ENCODE assay signal across 17 cellular contexts in genomic region chr11:86442420-86442819, GRCh38.
A peak's percentile ranks its signal among the peaks of the same experiment; 100 is the strongest.
DNase-seq lines count a peak whose midpoint lies in the region; ATAC-seq and TF ChIP-seq lines count a peak whose summit lies in the region.
"Had no signal": no experiment of that assay in that cellular context is flagged by ENCODE, and none has a peak within 500 bp of the region (broad histone marks: within the 10 kb centered on the region; RNA-seq: fewer than 3 reads in every experiment).

No MANE protein-coding gene starts in this region.

- peaks cover 60% of the 10 kb centered on the region for H3K4me1 Mint-ChIP-seq in activated naive CD8-positive, alpha-beta T cell treated with anti-CD3 and anti-CD28 coated beads for 36 hours

- no peaks in the 10 kb centered on the region for H3K4me1 ChIP-seq in gastroesophageal sphincter

- WGBS in gastroesophageal sphincter (ENCODE audit: low coverage in 1 of 2), 2 donors, result 80% methylated on average over 1 to 2 of the region's 2 CpGs

- H3K27me3 Mint-ChIP-seq in activated naive CD8-positive, alpha-beta T cell treated with anti-CD3 and anti-CD28 coated beads for 36 hours, result no peaks in the 10 kb centered on the region

- TF ChIP-seq EP300 in gastroesophageal sphincter (IDR thresholded peaks at IDR 0.05), result no peak

- peaks cover 0 to 78% of the 10 kb centered on the region in 2 donors for H3K36me3 ChIP-seq in gastroesophageal sphincter
- H3K36me3 ChIP-seq: thoracic aorta had no signal

- TF ChIP-seq POLR2A in gastroesophageal sphincter (IDR thresholded peaks at IDR 0.05), result no peak

- peak overlapping the region; percentile 84 for H3K27ac Mint-ChIP-seq in activated naive CD8-positive, alpha-beta T cell treated with anti-CD3 and anti-CD28 coated beads for 36 hours

- H3K4me3 Mint-ChIP-seq in activated naive CD8-positive, alpha-beta T cell treated with anti-CD3 and anti-CD28 coated beads for 36 hours, result peak overlapping the region; percentile 29

- no peak for TF ChIP-seq CTCF in gastroesophageal sphincter (IDR thresholded peaks at IDR 0.05)

- H3K9me3 ChIP-seq in gastroesophageal sphincter, result no peaks in the 10 kb centered on the region
- H3K9me3 ChIP-seq: esophagus squamous epithelium, thoracic aorta had no signal

- no peaks in the 10 kb centered on the region for H3K27me3 ChIP-seq in gastroesophageal sphincter
- H3K27me3 ChIP-seq: esophagus squamous epithelium had no signal

- peak; percentile 72 for DNase-seq in A172 (ENCODE audit: low spot score)
- peak; percentile 13 for DNase-seq in Daoy (ENCODE audit: low read depth)
- peak; percentile 66 for DNase-seq in activated naive CD8-positive, alpha-beta T cell treated with anti-CD3 and anti-CD28 coated beads for 36 hours
- DNase-seq in iris pigment epithelial cell (ENCODE audit: low read depth), result peak; percentile 34
- no peak for DNase-seq in NCI-H345 (lab: John Stamatoyannopoulos, UW)
- DNase-seq: DMS153, esophagus squamous epithelium, hypothalamus, KBM-7, NCI-H1092, NCI-H748 treated with DMSO at 0.1 percent for 48 hours, PC-9, retina had no signal

- ATAC-seq in gastroesophageal sphincter (no peak), GM18873 (IDR thresholded peaks at IDR 0.05; ENCODE audit: low FRiP score, unreplicated experiment) (no peak), GM21529 (IDR thresholded peaks at IDR 0.05; ENCODE audit: unreplicated experiment) (no peak)

- peaks cover 3% of the 10 kb centered on the region for H3K9me3 Mint-ChIP-seq in activated naive CD8-positive, alpha-beta T cell treated with anti-CD3 and anti-CD28 coated beads for 36 hours

- H3K36me3 Mint-ChIP-seq in activated naive CD8-positive, alpha-beta T cell treated with anti-CD3 and anti-CD28 coated beads for 36 hours, result peaks cover 39% of the 10 kb centered on the region

- H3K4me3 ChIP-seq in gastroesophageal sphincter, result no peak overlapping the region
- H3K4me3 ChIP-seq: esophagus squamous epithelium, PC-9, thoracic aorta had no signal

- peak overlapping the region in 1 of 4 donors; percentile 8 for H3K27ac ChIP-seq in gastroesophageal sphincter
- H3K27ac ChIP-seq: PC-9, thoracic aorta had no signal
